8 cellular contexts compared by ENCODE assay signal in genomic region chr17:17237026-17237799, GRCh38. TPM values are rescaled to one million over a fixed set of nuclear protein-coding genes. Genes with fewer than 3 reads are reported as not detected.
DNase-seq lines count a peak whose midpoint lies in the region; ATAC-seq and FAIRE-seq lines count a peak whose summit lies in the region.

TSS of gene FLCN (minus strand) at chr17:17237168. CDS start at chr17:17228137, 9,031 bp downstream.

- DNase-seq in Caki2 (ENCODE audit: low read depth): peak; percentile 83
- DNase-seq in HTR-8/SVneo (ENCODE audit: insufficient read length, low spot score): peak; percentile 94
- peak; percentile 55 for DNase-seq in NT2/D1 (ENCODE audit: low read depth, low spot score)
- DNase-seq in activated CD8-positive, alpha-beta memory T cell treated with anti-CD3 and anti-CD28 coated beads, Interleukin-2, amount 50 U/mL, for 24 hours (ENCODE audit: extremely low read depth): peak; percentile 72
- peak; percentile 72 for DNase-seq in stimulated activated CD8-positive, alpha-beta memory T cell treated with anti-CD3 and anti-CD28 coated beads, Interleukin-15, amount 100 ng/mL, for 24 hours (ENCODE audit: low read depth)

- peak within 1 kb of the TSS; percentile 91 for H3K9ac ChIP-seq in NT2/D1 (ENCODE audit: insufficient read length, low read depth)

- peak; percentile 78 for ATAC-seq in GM21381 (IDR thresholded peaks at IDR 0.05; ENCODE audit: unreplicated experiment)

- H3K27ac ChIP-seq in mesodermal cell (ENCODE audit: low read depth, low read length, severe bottlenecking): peak within 1 kb of the TSS; percentile 99

- no peaks in the 10 kb centered on the region for H3K9me3 ChIP-seq in NT2/D1 (ENCODE audit: insufficient read depth, low read length)
- no peaks in the 10 kb centered on the region for H3K9me3 ChIP-seq in mesodermal cell (ENCODE audit: control insufficient read depth, low read length)

- 0% methylated on average over 33 to 37 of the region's 53 CpGs for WGBS in mesodermal cell (ENCODE audit: insufficient coverage in 2 of 2), 2 experiments

- in situ Hi-C loops in Caki2 (cut with HindIII; ENCODE audit: low pct_unique_long_range_greater_than_20kb, low sequenced_read_pairs): no loop called here
- in situ Hi-C loops in endometrial microvascular endothelial cells (cut with HindIII; ENCODE audit: inconsistent ontology term, low pct_unique_long_range_greater_than_20kb, low sequenced_read_pairs): no loop called here

- H3K27me3 ChIP-seq in NT2/D1 (ENCODE audit: insufficient read depth, insufficient read length): no peaks in the 10 kb centered on the region

- H3K4me1 ChIP-seq in NT2/D1 (ENCODE audit: insufficient read depth, insufficient read length): no peaks in the 10 kb centered on the region
- H3K4me1 ChIP-seq in mesodermal cell (ENCODE audit: control insufficient read depth, insufficient read depth, low read length, poor library complexity, severe bottlenecking): no peaks in the 10 kb centered on the region

- H3K4me3 ChIP-seq in NT2/D1 (ENCODE audit: insufficient read length, low read depth) (peak within 1 kb of the TSS; percentile 67), mesodermal cell (ENCODE audit: extremely low read depth, insufficient read depth, low read length, poor library complexity, severe bottlenecking) (peak within 1 kb of the TSS; percentile 99)

- H3K36me3 ChIP-seq in NT2/D1 (ENCODE audit: insufficient read depth, insufficient read length, low read length): peaks cover 11% of the 10 kb centered on the region
- H3K36me3 ChIP-seq in mesodermal cell (ENCODE audit: control insufficient read depth, insufficient read depth, low read length): peaks cover 7% of the 10 kb centered on the region

- peak; percentile 36 for FAIRE-seq in HTR-8/SVneo (lab: Jason Lieb, UNC)

RNA-seq across cellular contexts. Expression of gene FLCN, which starts in this region (rescaled TPM):
- total RNA-seq in Caki2 (2014; rRNA removed; shearing (Covaris generic); ENCODE audit: low replicate concordance): 27.7 and 62.3 TPM in 2 replicates
- 39.4 TPM for total RNA-seq in endometrial microvascular endothelial cells (ENCODE audit: inconsistent ontology term)
- polyA plus RNA-seq in mesodermal cell (2013, experiment 1 of 2): 23.0 TPM
- polyA plus RNA-seq in mesodermal cell (2013, experiment 2 of 2): 17.8 TPM

Comparison
In these comparisons a context has a peak if more than half of its experiments do, and no peak if none do; other contexts are left out.
1. Peak in every context shown above with its lines: DNase-seq, ATAC-seq, H3K4me3 ChIP-seq and H3K27ac ChIP-seq.